9 cellular contexts compared by ENCODE assay signal in genomic region chr22:35376728-35377472, GRCh38. TPM values are rescaled to one million over a fixed set of nuclear protein-coding genes. Genes with fewer than 3 reads are reported as not detected.
A peak's percentile ranks its signal among the peaks of the same experiment; 100 is the strongest.
DNase-seq lines count a peak whose midpoint lies in the region; ATAC-seq, FAIRE-seq and TF ChIP-seq lines count a peak whose summit lies in the region.
"Had no signal": no experiment of that assay in that cellular context is flagged by ENCODE, and none has a peak within 500 bp of the region (broad histone marks: within the 10 kb centered on the region; RNA-seq: fewer than 3 reads in every experiment).

No MANE protein-coding gene starts in this region.

- no peak overlapping the region for H3K4me3 ChIP-seq in upper lobe of right lung

- no peaks in the 10 kb centered on the region for H3K36me3 ChIP-seq in upper lobe of right lung

- intact Hi-C loops in activated naive CD4-positive, alpha-beta T cell treated with anti-CD3 and anti-CD28 coated beads for 36 hours (cut with micrococcal nuclease), result no loop called here
- intact Hi-C loops in upper lobe of right lung (cut with DNase I), result no loop called here

- CTCF ChIA-PET in activated naive CD4-positive, alpha-beta T cell treated with anti-CD3 and anti-CD28 coated beads for 36 hours (lab: Charles Lee), result interaction anchor here (0.5 to 0.9 kb wide), 3 partner anchors 26 to 213 kb away, joined by 3 read pairs; no protein-coding TSS in a partner anchor

- peaks cover under 1% of the 10 kb centered on the region for H3K36me3 Mint-ChIP-seq in activated naive CD4-positive, alpha-beta T cell treated with anti-CD3 and anti-CD28 coated beads for 36 hours (ENCODE audit: low read depth)
- H3K36me3 Mint-ChIP-seq in nephron (ENCODE audit: low read depth), result no peaks in the 10 kb centered on the region

- peaks cover 13% of the 10 kb centered on the region for H3K27me3 Mint-ChIP-seq in activated naive CD4-positive, alpha-beta T cell treated with anti-CD3 and anti-CD28 coated beads for 36 hours (ENCODE audit: low read depth)
- H3K27me3 Mint-ChIP-seq in nephron (ENCODE audit: low read depth), result peaks cover 16% of the 10 kb centered on the region

- no peaks in the 10 kb centered on the region for H3K9me3 ChIP-seq in upper lobe of right lung

- no peak for FAIRE-seq in frontal cortex (lab: Jason Lieb, UNC)
- FAIRE-seq: TTC549 had no signal

- H3K4me1 ChIP-seq in upper lobe of right lung, result peaks cover 34% of the 10 kb centered on the region

- no peaks in the 10 kb centered on the region for H3K27me3 ChIP-seq in upper lobe of right lung

- peak overlapping the region; percentile 77 for H3K27ac ChIP-seq in upper lobe of right lung

- H3K4me1 Mint-ChIP-seq in activated naive CD4-positive, alpha-beta T cell treated with anti-CD3 and anti-CD28 coated beads for 36 hours (ENCODE audit: low read depth), result peaks cover 21% of the 10 kb centered on the region
- H3K4me1 Mint-ChIP-seq in nephron, result peaks cover 52% of the 10 kb centered on the region

- no peaks in the 10 kb centered on the region for H3K9me3 Mint-ChIP-seq in activated naive CD4-positive, alpha-beta T cell treated with anti-CD3 and anti-CD28 coated beads for 36 hours
- no peaks in the 10 kb centered on the region for H3K9me3 Mint-ChIP-seq in nephron

- TF ChIP-seq CTCF in nephron (IDR thresholded peaks at IDR 0.05; ENCODE audit: unreplicated experiment in 3 of 3), result no peak
- no peak for TF ChIP-seq CTCF in upper lobe of right lung (IDR thresholded peaks at IDR 0.05)

- no peak overlapping the region for H3K4me3 Mint-ChIP-seq in activated naive CD4-positive, alpha-beta T cell treated with anti-CD3 and anti-CD28 coated beads for 36 hours
- peak overlapping the region; percentile 18 to 60 (median 45) for H3K4me3 Mint-ChIP-seq in nephron

- DNase-seq in AML-193 (lab: John Stamatoyannopoulos, UW), result peak; percentile 87 to 90
- DNase-seq in NCI-H748 (lab: John Stamatoyannopoulos, UW; ENCODE audit: unreplicated experiment), result peak; percentile 77
- peak; percentile 59 for DNase-seq in activated naive CD4-positive, alpha-beta T cell treated with anti-CD3 and anti-CD28 coated beads for 36 hours
- peak; percentile 82 to 83 for DNase-seq in frontal cortex (ENCODE audit: low spot score in 2 of 2)
- peak; percentile 93 for DNase-seq in upper lobe of right lung

- H3K27ac Mint-ChIP-seq in activated naive CD4-positive, alpha-beta T cell treated with anti-CD3 and anti-CD28 coated beads for 36 hours, result peak overlapping the region; percentile 67
- peak overlapping the region; percentile 91 to 95 (median 92) for H3K27ac Mint-ChIP-seq in nephron

- ATAC-seq in GM18511 (IDR thresholded peaks at IDR 0.05; ENCODE audit: unreplicated experiment) (peak; percentile 64), HG03108 (IDR thresholded peaks at IDR 0.05; ENCODE audit: unreplicated experiment) (peak; percentile 43), upper lobe of right lung (peak; percentile 68)

RNA-seq across cellular contexts. Expression of gene HMOX1, which starts 4.0 kb away (rescaled TPM):
- total RNA-seq in activated naive CD4-positive, alpha-beta T cell treated with anti-CD3 and anti-CD28 coated beads for 36 hours, result under 1 TPM; 0.15 to 0.21 TPM
- total RNA-seq in frontal cortex (2.9 TPM), upper lobe of right lung (54.0 TPM)

RNA-seq across cellular contexts. Expression of gene MCM5, which starts 23.0 kb away (rescaled TPM):
- total RNA-seq in activated naive CD4-positive, alpha-beta T cell treated with anti-CD3 and anti-CD28 coated beads for 36 hours, result 100 to 1,000 TPM; 293 to 301 TPM
- total RNA-seq in frontal cortex (9.4 TPM), upper lobe of right lung (22.1 TPM)

Comparison
In these comparisons a context has a peak if more than half of its experiments do, and no peak if none do; other contexts are left out.
1. RNA of gene HMOX1, which starts 4.0 kb away (total RNA-seq): 54.0 TPM in upper lobe of right lung (single experiment); 2.9 TPM in frontal cortex (single experiment) and 0.15 to 0.21 TPM in activated naive CD4-positive, alpha-beta T cell treated with anti-CD3 and anti-CD28 coated beads for 36 hours; every median in the first group is over 10 times any median in the second.
2. RNA of gene MCM5, which starts 23.0 kb away (total RNA-seq): 293 to 301 TPM in activated naive CD4-positive, alpha-beta T cell treated with anti-CD3 and anti-CD28 coated beads for 36 hours; 22.1 TPM in upper lobe of right lung (single experiment) and 9.4 TPM in frontal cortex (single experiment); every median in the first group is over 10 times any median in the second.
3. Peak in every context shown above with its lines, with median percentiles within 50 percentile points of each other: DNase-seq and ATAC-seq.